Comparison of ENCODE assay signal across 1 cellular context in genomic region chr1:152111515-152111968, GRCh38.
TF ChIP-seq lines count a peak whose summit lies in the region.

No MANE protein-coding gene starts in this region.

TF ChIP-seq in SK-N-SH, 30 proteins besides CTCF, POLR2A, EP300 and RAD21 (continued from another document):
- TF ChIP-seq FOXJ3 (CRISPR knock-in tag; IDR thresholded peaks at IDR 0.05) (no peak), JUND (IDR thresholded peaks at IDR 0.05) (no peak)
